ENCODE assay signal across 18 cellular contexts in genomic region chr11:61183645-61184044, GRCh38. TPM values are rescaled to one million over a fixed set of nuclear protein-coding genes. Genes with fewer than 3 reads are reported as not detected.
"Had no signal": no experiment of that assay in that cellular context is flagged by ENCODE, and none has a peak within 500 bp of the region (broad histone marks: within the 10 kb centered on the region; RNA-seq: fewer than 3 reads in every experiment).

No MANE protein-coding gene starts in this region.

- DNase-seq: activated CD8-positive, alpha-beta T cell treated with anti-CD3 and anti-CD28 coated beads for 36 hours; activated naive CD4-positive, alpha-beta T cell treated with Interleukin-2 at 50 U/mL for 16 hours; activated naive CD8-positive, alpha-beta T cell treated with anti-CD3 and anti-CD28 coated beads, Interleukin-2, amount 50 U/mL, for 24 hours; foreskin keratinocyte; heart left ventricle; left ventricle myocardium inferior; pancreas; small intestine; T-cell had no signal

- H3K4me1 ChIP-seq: esophagus muscularis mucosa, foreskin keratinocyte, heart left ventricle, left ventricle myocardium inferior, pancreas, tibial nerve had no signal

- H3K27ac ChIP-seq: esophagus muscularis mucosa, foreskin keratinocyte, heart left ventricle, left ventricle myocardium inferior, pancreas, SK-N-MC, tibial nerve, VCaP had no signal

- H3K27me3 ChIP-seq: esophagus muscularis mucosa, foreskin keratinocyte, pancreas, tibial nerve had no signal

- H3K9me3 ChIP-seq: esophagus muscularis mucosa, heart left ventricle, left ventricle myocardium inferior, pancreas, tibial nerve had no signal

- H3K36me3 ChIP-seq: esophagus muscularis mucosa, heart left ventricle, left ventricle myocardium inferior, pancreas, tibial nerve had no signal

- H3K9me3 Mint-ChIP-seq: activated CD8-positive, alpha-beta T cell treated with anti-CD3 and anti-CD28 coated beads for 36 hours; activated naive CD8-positive, alpha-beta T cell treated with anti-CD3 and anti-CD28 coated beads, Interleukin-2, amount 50 U/mL, for 24 hours; activated T-helper 1 cell treated with anti-CD3 and anti-CD28 coated beads, Interleukin-12 subunit alpha, Interleukin-12 subunit beta, Interleukin-2, Interleukin-4 antibody, amounts not matched to agents 30 ng/mL and 10 ng/mL and 1 ng/mL, durations not matched to agents 14 hours and 24 hours and 36 hours; central memory CD8-positive, alpha-beta T cell; memory B cell; T-cell had no signal

- H3K27me3 Mint-ChIP-seq: activated CD8-positive, alpha-beta T cell treated with anti-CD3 and anti-CD28 coated beads for 36 hours had no signal

- ATAC-seq: activated CD8-positive, alpha-beta T cell treated with anti-CD3 and anti-CD28 coated beads for 36 hours; activated naive CD8-positive, alpha-beta T cell treated with anti-CD3 and anti-CD28 coated beads, Interleukin-2, amount 50 U/mL, for 24 hours; foreskin keratinocyte; heart left ventricle; pancreas; T-cell had no signal

- H3K4me3 Mint-ChIP-seq: activated CD8-positive, alpha-beta T cell treated with anti-CD3 and anti-CD28 coated beads for 36 hours; activated naive CD8-positive, alpha-beta T cell treated with anti-CD3 and anti-CD28 coated beads, Interleukin-2, amount 50 U/mL, for 24 hours; activated T-helper 1 cell treated with anti-CD3 and anti-CD28 coated beads, Interleukin-12 subunit alpha, Interleukin-12 subunit beta, Interleukin-2, Interleukin-4 antibody, amounts not matched to agents 30 ng/mL and 10 ng/mL and 1 ng/mL, durations not matched to agents 14 hours and 24 hours and 36 hours; central memory CD8-positive, alpha-beta T cell; memory B cell; T-cell had no signal

- H3K27ac Mint-ChIP-seq: activated CD8-positive, alpha-beta T cell treated with anti-CD3 and anti-CD28 coated beads for 36 hours; activated naive CD8-positive, alpha-beta T cell treated with anti-CD3 and anti-CD28 coated beads, Interleukin-2, amount 50 U/mL, for 24 hours; activated T-helper 1 cell treated with anti-CD3 and anti-CD28 coated beads, Interleukin-12 subunit alpha, Interleukin-12 subunit beta, Interleukin-2, Interleukin-4 antibody, amounts not matched to agents 30 ng/mL and 10 ng/mL and 1 ng/mL, durations not matched to agents 14 hours and 24 hours and 36 hours; memory B cell; T-cell had no signal

- H3K36me3 Mint-ChIP-seq: memory B cell, T-cell had no signal

- H3K4me1 Mint-ChIP-seq: central memory CD8-positive, alpha-beta T cell had no signal

- H3K4me3 ChIP-seq: esophagus muscularis mucosa, heart left ventricle, left ventricle myocardium inferior, pancreas, SK-N-MC, tibial nerve had no signal

RNA-seq across cellular contexts. Expression of gene PGA3, which starts 19.7 kb away (rescaled TPM):
- total RNA-seq: activated CD8-positive, alpha-beta T cell treated with anti-CD3 and anti-CD28 coated beads for 36 hours; activated T-helper 1 cell treated with anti-CD3 and anti-CD28 coated beads, Interleukin-12 subunit alpha, Interleukin-12 subunit beta, Interleukin-2, Interleukin-4 antibody, amounts not matched to agents 30 ng/mL and 10 ng/mL and 1 ng/mL, durations not matched to agents 14 hours and 24 hours and 36 hours; dermis microvascular lymphatic vessel endothelial cell; foreskin keratinocyte; renal cortical epithelial cell; T-cell had no signal

RNA-seq across cellular contexts. Expression of gene PGA4, which starts 38.5 kb away (rescaled TPM):
- total RNA-seq: activated CD8-positive, alpha-beta T cell treated with anti-CD3 and anti-CD28 coated beads for 36 hours; activated T-helper 1 cell treated with anti-CD3 and anti-CD28 coated beads, Interleukin-12 subunit alpha, Interleukin-12 subunit beta, Interleukin-2, Interleukin-4 antibody, amounts not matched to agents 30 ng/mL and 10 ng/mL and 1 ng/mL, durations not matched to agents 14 hours and 24 hours and 36 hours; dermis microvascular lymphatic vessel endothelial cell; foreskin keratinocyte; renal cortical epithelial cell; T-cell had no signal

RNA-seq across cellular contexts. Expression of gene PGA5, which starts 57.3 kb away (rescaled TPM):
- total RNA-seq: activated CD8-positive, alpha-beta T cell treated with anti-CD3 and anti-CD28 coated beads for 36 hours; activated T-helper 1 cell treated with anti-CD3 and anti-CD28 coated beads, Interleukin-12 subunit alpha, Interleukin-12 subunit beta, Interleukin-2, Interleukin-4 antibody, amounts not matched to agents 30 ng/mL and 10 ng/mL and 1 ng/mL, durations not matched to agents 14 hours and 24 hours and 36 hours; dermis microvascular lymphatic vessel endothelial cell; foreskin keratinocyte; left ventricle myocardium inferior; renal cortical epithelial cell; T-cell had no signal
